15 cellular contexts compared by ENCODE assay signal in genomic region chr17:20263595-20263994, GRCh38.
DNase-seq lines count a peak whose midpoint lies in the region; TF ChIP-seq lines count a peak whose summit lies in the region.
"Had no signal": no experiment of that assay in that cellular context is flagged by ENCODE, and none has a peak within 500 bp of the region (broad histone marks: within the 10 kb centered on the region; RNA-seq: fewer than 3 reads in every experiment).

No MANE protein-coding gene starts in this region.

- H3K4me3 Mint-ChIP-seq in brain = peak overlapping the region in 1 of 5 experiments; percentile 38
- H3K4me3 Mint-ChIP-seq in activated T-helper 2 cell treated with anti-CD3 and anti-CD28 coated beads, Interferon-gamma antibody, Interleukin-2, Interleukin-4, amounts not matched to agents 10 μg/mL and 5 μg/mL and 100 μg/mL, durations not matched to agents 14 hours and 24 hours and 36 hours (ENCODE audit: low read depth) = no peak overlapping the region
- H3K4me3 Mint-ChIP-seq: effector memory CD8-positive, alpha-beta T cell had no signal

- no peak for TF ChIP-seq CTCF in brain (conservative IDR thresholded peaks at IDR 0.05)

- H3K4me2 ChIP-seq in mesenchymal stem cell (ENCODE audit: low read length, poor library complexity, severe bottlenecking) = no peak overlapping the region

- no peak overlapping the region for H2BK12ac ChIP-seq in mesenchymal stem cell (ENCODE audit: low read length in 2 of 2)

- H3K14ac ChIP-seq in mesenchymal stem cell (ENCODE audit: low read length in 2 of 2) = no peak overlapping the region

- no peak overlapping the region for H3K18ac ChIP-seq in mesenchymal stem cell (ENCODE audit: low read depth in 1 of 2, low read length in 2 of 2)

- no peak overlapping the region for H2AFZ ChIP-seq in mesenchymal stem cell (ENCODE audit: low read depth, low read length)

- intact Hi-C loops in activated T-helper 2 cell treated with anti-CD3 and anti-CD28 coated beads, Interferon-gamma antibody, Interleukin-2, Interleukin-4, amounts not matched to agents 10 μg/mL and 5 μg/mL and 100 μg/mL, durations not matched to agents 14 hours and 24 hours and 36 hours (cut with micrococcal nuclease) = no loop called here

- H2AK5ac ChIP-seq in mesenchymal stem cell (ENCODE audit: low read length, severe bottlenecking) = no peak overlapping the region

- peaks cover 4 to 11% of the 10 kb centered on the region in 2 experiments for H3K36me3 ChIP-seq in mesenchymal stem cell (ENCODE audit: control insufficient read depth in 1 of 2, insufficient read depth in 2 of 2, low read depth in 1 of 2, low read length in 2 of 2)

- 63% methylated on average over 3 of the region's 5 CpGs for WGBS in mesenchymal stem cell

- H2BK15ac ChIP-seq in mesenchymal stem cell (ENCODE audit: low read depth, poor library complexity, severe bottlenecking) = no peak overlapping the region

- peaks cover 69% of the 10 kb centered on the region for H3K4me1 Mint-ChIP-seq in brain
- H3K4me1 Mint-ChIP-seq in activated T-helper 2 cell treated with anti-CD3 and anti-CD28 coated beads, Interferon-gamma antibody, Interleukin-2, Interleukin-4, amounts not matched to agents 10 μg/mL and 5 μg/mL and 100 μg/mL, durations not matched to agents 14 hours and 24 hours and 36 hours (ENCODE audit: low read depth) = peaks cover 21% of the 10 kb centered on the region

- H4K8ac ChIP-seq in mesenchymal stem cell (ENCODE audit: low read length) = no peak overlapping the region

- no peak overlapping the region for H3K27ac ChIP-seq in mesenchymal stem cell (ENCODE audit: low read length, poor library complexity, severe bottlenecking)
- H3K27ac ChIP-seq: stomach had no signal

- H4K91ac ChIP-seq in mesenchymal stem cell (ENCODE audit: low read length) = no peak overlapping the region

- H3K27me3 ChIP-seq in mesenchymal stem cell (ENCODE audit: control insufficient read depth in 1 of 2, insufficient read depth in 1 of 2, low read length in 2 of 2) = no peaks in the 10 kb centered on the region
- H3K27me3 ChIP-seq: stomach had no signal

- no peak overlapping the region for H2BK120ac ChIP-seq in mesenchymal stem cell (ENCODE audit: low read depth, low read length)

- no peak overlapping the region for H3K23ac ChIP-seq in mesenchymal stem cell (ENCODE audit: low read length in 2 of 2)

- H3K9me3 ChIP-seq in mesenchymal stem cell (ENCODE audit: control insufficient read depth, low read length) = no peaks in the 10 kb centered on the region
- H3K9me3 ChIP-seq: stomach had no signal

- peaks cover 0 to 9% (median 3%) of the 10 kb centered on the region in 5 experiments for H3K9me3 Mint-ChIP-seq in brain
- peaks cover 4% of the 10 kb centered on the region for H3K9me3 Mint-ChIP-seq in activated T-helper 2 cell treated with anti-CD3 and anti-CD28 coated beads, Interferon-gamma antibody, Interleukin-2, Interleukin-4, amounts not matched to agents 10 μg/mL and 5 μg/mL and 100 μg/mL, durations not matched to agents 14 hours and 24 hours and 36 hours
- H3K9me3 Mint-ChIP-seq: effector memory CD8-positive, alpha-beta T cell had no signal

- DNase-seq in DMS53 (lab: John Stamatoyannopoulos, UW) = peak; percentile 2
- peak; percentile 8 for DNase-seq in LoVo (ENCODE audit: low spot score)
- DNase-seq in mesenchymal stem cell = peak; percentile 48
- no peak for DNase-seq in activated effector memory CD4-positive, alpha-beta T cell treated with anti-CD3 and anti-CD28 coated beads, Interleukin-2, amount 50 U/mL, for 16 hours
- DNase-seq in DMS114 treated with DMSO at 0.1 percent for 48 hours (lab: John Stamatoyannopoulos, UW; ENCODE audit: unreplicated experiment) = no peak
- DNase-seq in NCI-H1105 (lab: John Stamatoyannopoulos, UW) = no peak
- no peak for DNase-seq in activated T-helper 2 cell treated with anti-CD3 and anti-CD28 coated beads, Interferon-gamma antibody, Interleukin-2, Interleukin-4, amounts not matched to agents 10 μg/mL and 5 μg/mL and 100 μg/mL, durations not matched to agents 14 hours and 24 hours and 36 hours (ENCODE audit: low spot score)
- DNase-seq: activated gamma-delta T cell; effector memory CD8-positive, alpha-beta T cell; NCI-H1694; occipital lobe; stimulated activated CD4-positive, alpha-beta T cell treated with anti-CD3 and anti-CD28 coated beads, Interleukin-2, amount 100 ng/mL, for 48 hours; stomach had no signal

- no peak overlapping the region for H2BK5ac ChIP-seq in mesenchymal stem cell (ENCODE audit: low read depth, low read length, poor library complexity, severe bottlenecking)

- no peaks in the 10 kb centered on the region for H3K27me3 Mint-ChIP-seq in brain
- no peaks in the 10 kb centered on the region for H3K27me3 Mint-ChIP-seq in activated T-helper 2 cell treated with anti-CD3 and anti-CD28 coated beads, Interferon-gamma antibody, Interleukin-2, Interleukin-4, amounts not matched to agents 10 μg/mL and 5 μg/mL and 100 μg/mL, durations not matched to agents 14 hours and 24 hours and 36 hours (ENCODE audit: low read depth)
- H3K27me3 Mint-ChIP-seq: effector memory CD8-positive, alpha-beta T cell had no signal

- no peak overlapping the region for H3K4me3 ChIP-seq in mesenchymal stem cell (ENCODE audit: insufficient read depth in 1 of 2, low read depth in 1 of 2, low read length in 2 of 2)
- H3K4me3 ChIP-seq: GM12878, stomach had no signal

- H3K27ac Mint-ChIP-seq in brain = peak overlapping the region in 4 of 5 experiments; percentile 66 to 95 (median 79)
- H3K27ac Mint-ChIP-seq in activated T-helper 2 cell treated with anti-CD3 and anti-CD28 coated beads, Interferon-gamma antibody, Interleukin-2, Interleukin-4, amounts not matched to agents 10 μg/mL and 5 μg/mL and 100 μg/mL, durations not matched to agents 14 hours and 24 hours and 36 hours = no peak overlapping the region
- H3K27ac Mint-ChIP-seq: effector memory CD8-positive, alpha-beta T cell had no signal

- H3K79me1 ChIP-seq in mesenchymal stem cell (replicated peaks; ENCODE audit: low read length, poor library complexity, severe bottlenecking) = peaks cover 6% of the 10 kb centered on the region

- H3K4ac ChIP-seq in mesenchymal stem cell (ENCODE audit: low read depth in 1 of 2, low read length in 2 of 2) = no peak overlapping the region

- peaks cover 67% of the 10 kb centered on the region for H3K36me3 Mint-ChIP-seq in brain
- peaks cover 4% of the 10 kb centered on the region for H3K36me3 Mint-ChIP-seq in activated T-helper 2 cell treated with anti-CD3 and anti-CD28 coated beads, Interferon-gamma antibody, Interleukin-2, Interleukin-4, amounts not matched to agents 10 μg/mL and 5 μg/mL and 100 μg/mL, durations not matched to agents 14 hours and 24 hours and 36 hours (ENCODE audit: low read depth)

- H3K4me1 ChIP-seq in mesenchymal stem cell (ENCODE audit: control insufficient read depth, insufficient read depth, low read depth, low read length) = peaks cover 4% of the 10 kb centered on the region

- H3K9ac ChIP-seq in mesenchymal stem cell (ENCODE audit: low read length) = no peak overlapping the region

Comparison
In these comparisons a context has a peak if more than half of its experiments do, and no peak if none do; other contexts are left out.
1. DNase-seq: peak in DMS53 (single experiment), LoVo (single experiment) and mesenchymal stem cell (single experiment); none in activated effector memory CD4-positive, alpha-beta T cell treated with anti-CD3 and anti-CD28 coated beads, Interleukin-2, amount 50 U/mL, for 16 hours (single experiment), DMS114 treated with DMSO at 0.1 percent for 48 hours (single experiment), NCI-H1105 (single experiment) and activated T-helper 2 cell treated with anti-CD3 and anti-CD28 coated beads, Interferon-gamma antibody, Interleukin-2, Interleukin-4, amounts not matched to agents 10 μg/mL and 5 μg/mL and 100 μg/mL, durations not matched to agents 14 hours and 24 hours and 36 hours (single experiment).